Comparison of ENCODE assay signal across 12 cellular contexts in the genomic region with DNA sequence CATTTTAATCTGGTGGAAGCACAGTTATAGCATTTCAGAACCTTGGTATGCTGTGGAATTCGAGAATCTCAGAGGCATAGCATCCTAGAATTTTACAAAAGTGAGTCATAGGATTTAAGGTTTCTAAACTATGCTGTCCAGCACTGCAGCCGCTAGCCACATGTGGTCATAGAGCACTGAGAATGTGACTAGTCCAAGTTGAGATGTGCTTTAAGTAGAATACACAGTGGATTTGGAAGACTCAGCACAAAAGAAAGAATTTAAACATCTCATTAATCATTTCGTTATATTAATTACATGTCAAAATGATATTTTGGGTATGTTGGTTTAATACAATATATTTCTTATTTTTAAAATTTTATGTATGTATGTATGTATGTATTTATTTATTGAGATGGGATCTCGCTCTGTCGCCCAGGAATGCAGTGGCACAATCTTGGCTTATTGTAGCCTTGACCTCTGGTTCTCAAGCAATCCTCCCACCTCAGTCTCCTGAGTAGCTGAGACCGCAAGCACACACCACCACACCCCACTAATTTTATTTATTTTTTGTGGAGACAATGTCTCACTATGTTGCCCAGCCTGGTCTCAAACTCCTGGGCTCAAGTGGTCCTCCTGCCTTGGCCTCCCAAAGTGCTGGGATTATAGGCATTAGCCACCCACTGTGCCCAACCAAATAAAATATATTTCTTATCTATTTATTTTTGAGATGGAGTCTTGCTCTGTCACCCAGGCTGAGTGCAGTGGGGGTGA. TPM values are rescaled to one million over a fixed set of nuclear protein-coding genes. Genes with fewer than 3 reads are reported as not detected.
DNase-seq lines count a peak whose midpoint lies in the region; ATAC-seq and TF ChIP-seq lines count a peak whose summit lies in the region.
"Had no signal": no experiment of that assay in that cellular context is flagged by ENCODE, and none has a peak within 500 bp of the region (broad histone marks: within the 10 kb centered on the region; RNA-seq: fewer than 3 reads in every experiment).

No MANE protein-coding gene starts in this region.

- peaks cover 0 to 13% (median 0%) of the 10 kb centered on the region in 3 donors for H3K4me1 ChIP-seq in gastroesophageal sphincter

- no peak for TF ChIP-seq CTCF in gastroesophageal sphincter (IDR thresholded peaks at IDR 0.05)

- ATAC-seq in gastroesophageal sphincter (peak; percentile 81), HG03521 (IDR thresholded peaks at IDR 0.05; ENCODE audit: unreplicated experiment) (no peak), left colon (no peak), GM19467 (IDR thresholded peaks at IDR 0.05; ENCODE audit: unreplicated experiment) (no peak)

- DNase-seq in A172 (ENCODE audit: low spot score) (peak; percentile 99), HK-2 (ENCODE audit: unreplicated experiment) (peak; percentile 56), amniotic stem cell (lab: John Stamatoyannopoulos, UW) (peak; percentile 90), posterior vena cava (ENCODE audit: low spot score) (no peak), left colon (no peak)
- DNase-seq: activated T-cell treated with anti-CD3 and anti-CD28 coated beads, Interleukin-2, amount 50 U/mL, for 48 hours; NCI-H1092; stimulated activated CD4-positive, alpha-beta T cell treated with anti-CD3 and anti-CD28 coated beads, Interleukin-2, amount 100 ng/mL, for 48 hours had no signal

- no peaks in the 10 kb centered on the region for H3K27me3 ChIP-seq in gastroesophageal sphincter

- TF ChIP-seq POLR2A in gastroesophageal sphincter (IDR thresholded peaks at IDR 0.05) = no peak

- WGBS in gastroesophageal sphincter (ENCODE audit: low coverage in 1 of 2), 2 donors = 42 to 56% methylated on average over 6 of the region's 6 CpGs

- no peak for TF ChIP-seq EP300 in gastroesophageal sphincter (IDR thresholded peaks at IDR 0.05)

- H3K36me3 ChIP-seq in gastroesophageal sphincter = no peaks in the 10 kb centered on the region

- no peaks in the 10 kb centered on the region for H3K9me3 ChIP-seq in gastroesophageal sphincter

- H3K27ac ChIP-seq in gastroesophageal sphincter = peak overlapping the region in 1 of 4 donors; percentile 33
- H3K27ac ChIP-seq: VCaP had no signal

- intact Hi-C loops in posterior vena cava (cut with DNase I) = no loop called here
- intact Hi-C loops in left colon (cut with DNase I, micrococcal nuclease) = loop anchor here (10.0 kb wide), 2 partner anchors 75 to 185 kb away; no protein-coding TSS in a partner anchor

- H3K4me3 ChIP-seq in gastroesophageal sphincter = no peak overlapping the region

RNA-seq across cellular contexts. Expression of a gene that starts 20.4 kb away (rescaled TPM):
- total RNA-seq in A172 (2014; rRNA removed; shearing (Covaris generic)) = 2,916 and 3,804 TPM in 2 replicates
- 1,000 to 10,000 TPM; 1,275 to 3,828 (median 2,502) TPM for total RNA-seq in gastroesophageal sphincter
- total RNA-seq in posterior vena cava = 1,000 to 10,000 TPM; 1,337 to 1,411 TPM
- 1,000 to 10,000 TPM; 1,685 to 1,991 TPM for total RNA-seq in left colon

RNA-seq across cellular contexts. Expression of a gene that starts 38.0 kb away (rescaled TPM):
- total RNA-seq in A172 (2014; rRNA removed; shearing (Covaris generic)) = 55.4 and 77.8 TPM in 2 replicates
- total RNA-seq in gastroesophageal sphincter (100 to 1,000 TPM in 1 of 4 donors, 10 to 100 TPM in 3; 58.3 to 146 (median 72.1) TPM), posterior vena cava (10 to 100 TPM; 57.9 to 68.8 TPM), left colon (10 to 100 TPM; 63.5 to 73.9 TPM)

RNA-seq across cellular contexts. Expression of a gene that starts 57.2 kb away (rescaled TPM):
- 1.1 TPM in 1 of 2 replicates, not detected in the other for total RNA-seq in A172 (2014; rRNA removed; shearing (Covaris generic))
- total RNA-seq in gastroesophageal sphincter = 100 to 1,000 TPM; 142 to 720 (median 338) TPM
- 100 to 1,000 TPM; 279 to 566 TPM for total RNA-seq in posterior vena cava
- 100 to 1,000 TPM; 132 to 435 TPM for total RNA-seq in left colon

Comparison
In these comparisons a context has a peak if more than half of its experiments do, and no peak if none do; other contexts are left out.
1. DNase-seq: peak in A172 (single experiment), HK-2 (single experiment) and amniotic stem cell (single experiment); none in posterior vena cava (single experiment) and left colon (0 of 2).
2. RNA of a gene that starts 57.2 kb away (total RNA-seq): 279 to 566 TPM in posterior vena cava, 132 to 435 TPM in left colon and 142 to 720 TPM in gastroesophageal sphincter; 1.1 TPM in A172; every median in the first group is over 10 times any median in the second.
3. intact Hi-C loops: an anchor here in left colon (10.0 kb wide); none called in posterior vena cava.